ENCODE assay signal across 10 cellular contexts in genomic region chrX:1483843-1484637, GRCh38. TPM values are rescaled to one million over a fixed set of nuclear protein-coding genes. Genes with fewer than 3 reads are reported as not detected.
DNase-seq lines count a peak whose midpoint lies in the region; ATAC-seq, FAIRE-seq and TF ChIP-seq lines count a peak whose summit lies in the region.
"Had no signal": no experiment of that assay in that cellular context is flagged by ENCODE, and none has a peak within 500 bp of the region (broad histone marks: within the 10 kb centered on the region; RNA-seq: fewer than 3 reads in every experiment).

No MANE protein-coding gene starts in this region.

- H3K27me3 ChIP-seq in left lung, result no peaks in the 10 kb centered on the region
- H3K27me3 ChIP-seq: right lobe of liver had no signal

- TF ChIP-seq EP300 in A549 (IDR thresholded peaks at IDR 0.05), result no peak

- no peak for TF ChIP-seq POLR2A in A549 (IDR thresholded peaks at IDR 0.05; ENCODE audit: low read length)

- POLR2A ChIA-PET in A549 (lab: Yijun Ruan, JAX), result no interaction called here

- CTCF ChIA-PET in A549 (lab: Yijun Ruan, JAX), result no interaction called here

- H3K4me2 ChIP-seq in A549, result no peak overlapping the region

- H3K4me3 ChIP-seq in A549 (no peak overlapping the region), left lung (no peak overlapping the region)
- H3K4me3 ChIP-seq: right lobe of liver had no signal

- intact Hi-C loops in left lung (cut with DNase I), result no loop called here

- H3K27ac ChIP-seq in A549 (peak overlapping the region; percentile 2 to 42; a peak in 4 of 6 replicates), left lung (peak overlapping the region in 1 of 2 donors; percentile 1)
- H3K27ac ChIP-seq: right lobe of liver had no signal

- DNase-seq in A549 (ENCODE audit: low read depth in 1 of 2, low spot score in 1 of 2) (no peak), medulla oblongata (ENCODE audit: extremely low spot score) (no peak), AG08395 (ENCODE audit: low spot score) (no peak), left lung (no peak), germinal center (ENCODE audit: low spot score) (no peak)
- peak; percentile 9 for DNase-seq in activated CD8-positive, alpha-beta memory T cell treated with anti-CD3 and anti-CD28 coated beads, Interleukin-2, amount 50 U/mL, for 4 hours
- DNase-seq: NCI-H1436 treated with DMSO at 0.1 percent for 48 hours had no signal

- H3K36me3 ChIP-seq in left lung, result no peaks in the 10 kb centered on the region
- H3K36me3 ChIP-seq: right lobe of liver had no signal

- 85% methylated on average over 15 of the region's 15 CpGs for WGBS in A549 (ENCODE audit: missing lambda C conversion rate)

- TF ChIP-seq CTCF in A549 (IDR thresholded peaks at IDR 0.05) (no peak), left lung (IDR thresholded peaks at IDR 0.05) (no peak)

- H3K9me3 ChIP-seq in A549, result peaks cover 7% of the 10 kb centered on the region
- peaks cover 0 to 6% of the 10 kb centered on the region in 2 donors for H3K9me3 ChIP-seq in left lung

- ATAC-seq in A549 (no peak), GM19025 (IDR thresholded peaks at IDR 0.05; ENCODE audit: low read depth, unreplicated experiment) (peak; percentile 31), HG03025 (IDR thresholded peaks at IDR 0.05; ENCODE audit: low FRiP score, unreplicated experiment) (peak; percentile 47), left lung (no peak)
- ATAC-seq: right lobe of liver had no signal

- H3K4me1 ChIP-seq in A549 (peaks cover 16% of the 10 kb centered on the region; the same call in 2 of the 3 replicates), left lung (peaks cover 0 to 39% of the 10 kb centered on the region in 2 donors)

- no peak for TF ChIP-seq RAD21 in A549 (conservative IDR thresholded peaks at IDR 0.05 in 1 of 2, IDR thresholded peaks at IDR 0.05 in 1 of 2)

- FAIRE-seq in A549 (lab: Jason Lieb, UNC), result no peak

TF ChIP-seq in A549, 52 proteins besides CTCF, POLR2A, EP300 and RAD21:
- no peak for TF ChIP-seq FOXS1 (CRISPR knock-in tag; IDR thresholded peaks at IDR 0.05)
- TF ChIP-seq NR3C1 (IDR thresholded peaks at IDR 0.05), result no peak
- no peak for TF ChIP-seq NPAS2 (CRISPR knock-in tag; IDR thresholded peaks at IDR 0.05; ENCODE audit: borderline replicate concordance)
- TF ChIP-seq CEBPB (IDR thresholded peaks at IDR 0.05), result no peak
- no peak for TF ChIP-seq MAZ (IDR thresholded peaks at IDR 0.05; ENCODE audit: borderline replicate concordance, low read depth, low read length)
- TF ChIP-seq CHD2 (IDR thresholded peaks at IDR 0.05; ENCODE audit: low read length, partially characterized antibody), result no peak
- no peak for TF ChIP-seq PBX3 (IDR thresholded peaks at IDR 0.05)
- TF ChIP-seq RFX5 (IDR thresholded peaks at IDR 0.05), result no peak
- no peak for TF ChIP-seq MYC (IDR thresholded peaks at IDR 0.05; ENCODE audit: borderline replicate concordance, low read length)
- TF ChIP-seq EHF (CRISPR knock-in tag; IDR thresholded peaks at IDR 0.05), result no peak
- TF ChIP-seq CBX2 (IDR thresholded peaks at IDR 0.05; ENCODE audit: borderline replicate concordance, low read depth), result no peak
- no peak for TF ChIP-seq PHF8 (IDR thresholded peaks at IDR 0.05; ENCODE audit: borderline replicate concordance, low read depth)
- no peak for TF ChIP-seq FOSB (CRISPR knock-in tag; IDR thresholded peaks at IDR 0.05)
- no peak for TF ChIP-seq KDM5A (IDR thresholded peaks at IDR 0.05)
- TF ChIP-seq, protein P1, sequence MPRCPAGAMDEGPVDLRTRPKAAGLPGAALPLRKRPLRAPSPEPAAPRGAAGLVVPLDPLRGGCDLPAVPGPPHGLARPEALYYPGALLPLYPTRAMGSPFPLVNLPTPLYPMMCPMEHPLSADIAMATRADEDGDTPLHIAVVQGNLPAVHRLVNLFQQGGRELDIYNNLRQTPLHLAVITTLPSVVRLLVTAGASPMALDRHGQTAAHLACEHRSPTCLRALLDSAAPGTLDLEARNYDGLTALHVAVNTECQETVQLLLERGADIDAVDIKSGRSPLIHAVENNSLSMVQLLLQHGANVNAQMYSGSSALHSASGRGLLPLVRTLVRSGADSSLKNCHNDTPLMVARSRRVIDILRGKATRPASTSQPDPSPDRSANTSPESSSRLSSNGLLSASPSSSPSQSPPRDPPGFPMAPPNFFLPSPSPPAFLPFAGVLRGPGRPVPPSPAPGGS (IDR thresholded peaks at IDR 0.05), result no peak
- TF ChIP-seq HOXA7 (CRISPR knock-in tag; IDR thresholded peaks at IDR 0.05), result no peak
- no peak for TF ChIP-seq ESRRA (IDR thresholded peaks at IDR 0.05; ENCODE audit: borderline replicate concordance, low read length)
- no peak for TF ChIP-seq CHD4 (IDR thresholded peaks at IDR 0.05; ENCODE audit: borderline replicate concordance)

RNA-seq across cellular contexts. Expression of gene ASMTL, which starts 31.3 kb away (rescaled TPM):
- polyA plus RNA-seq in A549 (2011; rRNA removed) (15.4 and 15.6 TPM in 2 replicates), A549 (2017; fragmentation: RNase III; extraction: RNeasy Plus Mini Kit Qiagen cat#74134 plus additional on column Dnase treatment) (12.2 to 14.4 TPM (median 12.3 TPM) in 3 replicates)
- 26.6 and 30.8 TPM in 2 replicates for polyA plus RNA-seq in A549 (2012; cell fraction: cytosol; rRNA removed)
- polyA plus RNA-seq in A549 (2012; cell fraction: nucleus; rRNA removed), result 39.8 and 40.3 TPM in 2 replicates
- polyA minus RNA-seq in A549 (2011; rRNA and poly(A)+ RNA removed), result 14.7 and 16.7 TPM in 2 replicates
- total RNA-seq in left lung, result 10 to 100 TPM; 18.6 to 19.6 TPM

RNA-seq across cellular contexts. Expression of gene P2RY8, which starts 52.9 kb away (rescaled TPM):
- polyA plus RNA-seq in A549 (2011; rRNA removed) (not detected in 2 replicates), A549 (2017; fragmentation: RNase III; extraction: RNeasy Plus Mini Kit Qiagen cat#74134 plus additional on column Dnase treatment) (0.03 TPM in 1 of 3 replicates, not detected in the others)
- 0.01 TPM in 1 of 2 replicates, not detected in the other for polyA plus RNA-seq in A549 (2012; cell fraction: cytosol; rRNA removed)
- not detected in 2 replicates for polyA plus RNA-seq in A549 (2012; cell fraction: nucleus; rRNA removed)
- not detected in 2 replicates for polyA minus RNA-seq in A549 (2011; rRNA and poly(A)+ RNA removed)
- total RNA-seq in left lung, result 1 to 10 TPM; 1.5 to 6.9 TPM

Comparison
In these comparisons a context has a peak if more than half of its experiments do, and no peak if none do; other contexts are left out.
1. ATAC-seq: peak in GM19025 (single experiment) and HG03025 (single experiment); none in A549 (0 of 2) and left lung (single experiment).